18 cellular contexts compared by ENCODE assay signal in the genomic region with DNA sequence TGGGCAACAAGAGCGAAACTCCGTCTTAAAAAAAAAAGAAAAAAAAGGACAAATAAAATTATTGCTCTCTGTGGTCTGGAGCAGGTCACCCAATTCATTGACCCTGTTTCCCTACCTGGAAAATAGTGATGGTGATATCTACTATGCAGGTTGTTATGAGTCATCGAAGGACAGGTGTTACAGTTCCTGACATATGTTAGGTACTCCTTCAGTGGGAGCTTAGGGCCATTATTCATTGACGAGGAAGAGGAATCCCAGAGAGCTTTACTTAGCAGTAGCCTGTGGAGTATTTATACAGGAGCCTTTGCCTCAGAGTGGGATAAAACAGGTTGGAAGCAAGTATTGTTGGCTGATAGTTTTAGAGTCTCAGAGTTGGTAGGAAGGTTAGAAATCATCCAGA.
"Had no signal": no experiment of that assay in that cellular context is flagged by ENCODE, and none has a peak within 500 bp of the region (broad histone marks: within the 10 kb centered on the region; RNA-seq: fewer than 3 reads in every experiment).

No MANE protein-coding gene starts in this region.

- H3K27me3 ChIP-seq: breast epithelium, hepatocyte, neutrophil, ovary, upper lobe of left lung had no signal

- H3K4me1 ChIP-seq: breast epithelium, prostate gland, upper lobe of left lung had no signal

- DNase-seq: activated CD4-positive, alpha-beta memory T cell treated with anti-CD3 and anti-CD28 coated beads for 36 hours; activated CD4-positive, alpha-beta T cell treated with anti-CD3 and anti-CD28 coated beads for 48 hours; activated effector memory CD4-positive, alpha-beta T cell treated with Interleukin-2 at 50 U/mL for 16 hours; activated naive CD4-positive, alpha-beta T cell treated with anti-CD3 and anti-CD28 coated beads for 36 hours; activated naive CD8-positive, alpha-beta T cell treated with anti-CD3 and anti-CD28 coated beads, Interleukin-2, amount 10 ng/mL, durations not matched to agents 7 days and 5 days; activated T-cell treated with anti-CD3 and anti-CD28 coated beads, Interleukin-2, amount 50 U/mL, for 72 hours; amniotic stem cell; effector memory CD4-positive, alpha-beta T cell; glutamatergic neuron; ovary; stimulated activated CD4-positive, alpha-beta T cell treated with anti-CD3 and anti-CD28 coated beads, Interleukin-4, amount 100 ng/mL, for 4 hours; stimulated activated naive CD8-positive, alpha-beta T cell treated with anti-CD3 and anti-CD28 coated beads, Interleukin-15, Interleukin-2, amounts not matched to agents 100 U/mL and 50 U/mL, for 24 hours; upper lobe of left lung had no signal

- H3K27ac ChIP-seq: breast epithelium, hepatocyte, neutrophil, ovary, prostate gland, upper lobe of left lung had no signal

- ATAC-seq: activated T-cell treated with anti-CD3 and anti-CD28 coated beads, Interleukin-2, amount 50 U/mL, for 72 hours; esophagus mucosa; stimulated activated naive CD8-positive, alpha-beta T cell treated with anti-CD3 and anti-CD28 coated beads, Interleukin-15, Interleukin-2, amounts not matched to agents 100 U/mL and 50 U/mL, for 24 hours had no signal
